In genomic region chr5:142065273-142065672, GRCh38 we compare ENCODE assay signal across 11 cellular contexts. TPM values are rescaled to one million over a fixed set of nuclear protein-coding genes. Genes with fewer than 3 reads are reported as not detected.
DNase-seq lines count a peak whose midpoint lies in the region; ATAC-seq and TF ChIP-seq lines count a peak whose summit lies in the region.
"Had no signal": no experiment of that assay in that cellular context is flagged by ENCODE, and none has a peak within 500 bp of the region (broad histone marks: within the 10 kb centered on the region; RNA-seq: fewer than 3 reads in every experiment).

No MANE protein-coding gene starts in this region.

- H3F3A ChIP-seq in smooth muscle cell (ENCODE audit: low read depth), result no peaks in the 10 kb centered on the region

- H3K27me3 ChIP-seq in SJCRH30 (no peaks in the 10 kb centered on the region), fibroblast of lung (ENCODE audit: control insufficient read depth, insufficient read depth, low read length) (peaks cover 4% of the 10 kb centered on the region), smooth muscle cell (ENCODE audit: low read depth) (no peaks in the 10 kb centered on the region)
- H3K27me3 ChIP-seq: esophagus muscularis mucosa had no signal

- H3K4me3 ChIP-seq in SJCRH30, result no peak overlapping the region
- H3K4me3 ChIP-seq in fibroblast of lung (replicated peaks in 1 of 4; ENCODE audit: control extremely low read depth in 1 of 4, insufficient read depth in 1 of 4, low read depth in 3 of 4, low read length in 4 of 4), result no peak overlapping the region
- no peak overlapping the region for H3K4me3 ChIP-seq in smooth muscle cell
- H3K4me3 ChIP-seq: esophagus muscularis mucosa, PC-9 had no signal

- H3K9me3 ChIP-seq in SJCRH30 (replicated peaks) (no peaks in the 10 kb centered on the region), fibroblast of lung (ENCODE audit: control insufficient read depth, insufficient read depth, low read depth, low read length) (no peaks in the 10 kb centered on the region), smooth muscle cell (replicated peaks; ENCODE audit: low read depth) (no peaks in the 10 kb centered on the region)
- H3K9me3 ChIP-seq: esophagus muscularis mucosa had no signal

- no peak overlapping the region for H2AFZ ChIP-seq in fibroblast of lung (ENCODE audit: low read length)
- no peak overlapping the region for H2AFZ ChIP-seq in smooth muscle cell (ENCODE audit: low read depth)
- H2AFZ ChIP-seq: PC-9 had no signal

- H3K27ac ChIP-seq in SJCRH30 (peak overlapping the region; percentile 74), fibroblast of lung (ENCODE audit: insufficient read depth, low read length) (no peak overlapping the region), smooth muscle cell (ENCODE audit: low read depth) (no peak overlapping the region)
- H3K27ac ChIP-seq: esophagus muscularis mucosa, PC-9 had no signal

- H3K9ac ChIP-seq in fibroblast of lung (ENCODE audit: insufficient read depth, low read length) (no peak overlapping the region), smooth muscle cell (ENCODE audit: low read depth) (no peak overlapping the region)

- H3K36me3 ChIP-seq in SJCRH30, result no peaks in the 10 kb centered on the region
- H3K36me3 ChIP-seq in fibroblast of lung (ENCODE audit: control insufficient read depth, insufficient read depth, low read length), result no peaks in the 10 kb centered on the region
- no peaks in the 10 kb centered on the region for H3K36me3 ChIP-seq in smooth muscle cell (ENCODE audit: low read depth)
- H3K36me3 ChIP-seq: esophagus muscularis mucosa had no signal

- WGBS in smooth muscle cell (ENCODE audit: low lambda C conversion rate), result 44% methylated on average over 2 of the region's 2 CpGs

- H3K4me2 ChIP-seq in fibroblast of lung (ENCODE audit: extremely low read depth, insufficient read depth, low read length) (no peak overlapping the region), smooth muscle cell (no peak overlapping the region)
- H3K4me2 ChIP-seq: PC-9 had no signal

- ATAC-seq in HG03521 (IDR thresholded peaks at IDR 0.05; ENCODE audit: unreplicated experiment), result no peak

- peak; percentile 26 for DNase-seq in M059J (ENCODE audit: low read depth)
- DNase-seq in SJCRH30, result peak; percentile 92 to 93
- peak; percentile 32 to 56 for DNase-seq in fibroblast of lung (ENCODE audit: low read depth in 2 of 2)
- peak; percentile 82 for DNase-seq in retina
- DNase-seq in EL, result no peak
- no peak for DNase-seq in smooth muscle cell (lab: John Stamatoyannopoulos, UW; ENCODE audit: unreplicated experiment)
- DNase-seq: activated naive CD8-positive, alpha-beta T cell treated with anti-CD3 and anti-CD28 coated beads for 36 hours; GF-D8; PC-9 had no signal

- H3K4me1 ChIP-seq in SJCRH30, result peaks cover 27% of the 10 kb centered on the region
- H3K4me1 ChIP-seq in fibroblast of lung (ENCODE audit: control insufficient read depth, extremely low read depth, insufficient read depth, low read length), result peaks cover 3% of the 10 kb centered on the region
- peaks cover 11% of the 10 kb centered on the region for H3K4me1 ChIP-seq in smooth muscle cell (ENCODE audit: low read depth)

- TF ChIP-seq CTCF in fibroblast of lung (conservative IDR thresholded peaks at IDR 0.05 in 1 of 2, IDR thresholded peaks at IDR 0.05 in 1 of 2; ENCODE audit: low read depth in 1 of 2, low read length in 2 of 2) (no peak), smooth muscle cell (IDR thresholded peaks at IDR 0.05; ENCODE audit: borderline replicate concordance, insufficient read depth, poor library complexity, severe bottlenecking) (no peak)

- H4K20me1 ChIP-seq in fibroblast of lung (ENCODE audit: control insufficient read depth, extremely low read depth, insufficient read depth, low read length), result no peaks in the 10 kb centered on the region
- H4K20me1 ChIP-seq in smooth muscle cell (ENCODE audit: low read depth), result no peaks in the 10 kb centered on the region

- H3K79me2 ChIP-seq in fibroblast of lung (ENCODE audit: control insufficient read depth, insufficient read depth, low read length), result no peaks in the 10 kb centered on the region
- H3K79me2 ChIP-seq in smooth muscle cell (ENCODE audit: low read depth), result no peaks in the 10 kb centered on the region

RNA-seq across cellular contexts. Expression of gene NDFIP1, which starts 43.3 kb away (rescaled TPM):
- total RNA-seq in M059J (2014; rRNA removed; shearing (Covaris generic)), result 54.8 and 83.9 TPM in 2 replicates
- 22.2 and 22.6 TPM in 2 replicates for total RNA-seq in SJCRH30 (2014; rRNA removed; shearing (Covaris generic))
- total RNA-seq in fibroblast of lung, result 50.8 and 67.4 TPM in 2 replicates
- polyA plus RNA-seq in fibroblast of lung, result 42.5 and 55.8 TPM in 2 replicates
- 36.6 and 43.8 TPM in 2 replicates for polyA plus RNA-seq in fibroblast of lung (2012)
- polyA minus RNA-seq in fibroblast of lung (ENCODE audit: low replicate concordance), result 3.0 and 4.8 TPM in 2 replicates
- 71.6 and 76.6 TPM in 2 replicates for total RNA-seq in smooth muscle cell
- 41.6 and 44.5 TPM in 2 replicates for polyA plus RNA-seq in smooth muscle cell

RNA-seq across cellular contexts. Expression of gene GNPDA1, which starts 52.4 kb away (rescaled TPM):
- total RNA-seq in M059J (2014; rRNA removed; shearing (Covaris generic)), result 85.5 and 151 TPM in 2 replicates
- total RNA-seq in SJCRH30 (2014; rRNA removed; shearing (Covaris generic)), result 58.9 and 74.2 TPM in 2 replicates
- total RNA-seq in fibroblast of lung (64.2 and 97.8 TPM in 2 replicates), smooth muscle cell (20.7 and 29.6 TPM in 2 replicates)
- polyA plus RNA-seq in fibroblast of lung (30.0 and 40.6 TPM in 2 replicates), smooth muscle cell (28.3 and 30.3 TPM in 2 replicates)
- 40.8 and 61.6 TPM in 2 replicates for polyA plus RNA-seq in fibroblast of lung (2012)
- polyA minus RNA-seq in fibroblast of lung (ENCODE audit: low replicate concordance), result 51.8 and 62.3 TPM in 2 replicates

Comparison
In these comparisons a context has a peak if more than half of its experiments do, and no peak if none do; other contexts are left out.
1. DNase-seq: peak in M059J (single experiment), SJCRH30 (2 of 2), fibroblast of lung (2 of 2) and retina (single experiment); none in EL (single experiment) and smooth muscle cell (single experiment).